Comparison of ENCODE assay signal across 31 cellular contexts in the genomic region with DNA sequence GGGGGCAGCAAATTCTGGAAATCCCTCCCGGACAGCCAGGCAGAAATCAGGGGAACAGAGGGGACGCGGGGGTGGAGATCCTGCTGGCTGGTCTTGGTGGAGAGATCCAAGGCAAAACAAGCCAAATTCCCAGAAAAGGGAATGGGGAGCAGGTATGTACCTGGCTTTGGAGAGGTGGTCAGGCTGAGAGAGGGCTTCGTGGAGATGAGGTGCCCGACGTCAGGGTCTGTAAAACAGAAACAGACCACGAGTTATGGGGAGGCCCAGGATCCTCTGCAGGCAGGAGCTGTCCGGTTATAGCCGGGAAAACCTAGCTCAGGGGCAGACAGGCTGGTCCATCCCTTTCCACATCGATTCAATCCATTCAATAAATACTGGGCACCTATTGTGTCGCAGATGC. TPM values are rescaled to one million over a fixed set of nuclear protein-coding genes. Genes with fewer than 3 reads are reported as not detected.
"Had no signal": no experiment of that assay in that cellular context is flagged by ENCODE, and none has a peak within 500 bp of the region (broad histone marks: within the 10 kb centered on the region; RNA-seq: fewer than 3 reads in every experiment).

No MANE protein-coding gene starts in this region.

- H3K36me3 ChIP-seq: gastrocnemius medialis, neutrophil, right lobe of liver, suprapubic skin, transverse colon, upper lobe of right lung, vagina had no signal

- H3K9me3 Mint-ChIP-seq: effector memory CD8-positive, alpha-beta T cell; memory B cell; nephron; stimulated activated naive CD8-positive, alpha-beta T cell treated with anti-CD3 and anti-CD28 coated beads, Interleukin-15, amount 100 ng/mL, for 72 hours had no signal

- H3K79me2 ChIP-seq: hepatocyte, parathyroid adenoma had no signal

- H3K4me3 Mint-ChIP-seq: effector memory CD8-positive, alpha-beta T cell; memory B cell; nephron; stimulated activated naive CD8-positive, alpha-beta T cell treated with anti-CD3 and anti-CD28 coated beads, Interleukin-15, amount 100 ng/mL, for 72 hours had no signal

- H3K27ac ChIP-seq: epithelial cell of prostate, gastrocnemius medialis, hepatocyte, neutrophil, parathyroid adenoma, right lobe of liver, suprapubic skin, transverse colon, upper lobe of right lung, vagina had no signal

- H3K4me1 ChIP-seq: gastrocnemius medialis, parathyroid adenoma, right lobe of liver, suprapubic skin, transverse colon, upper lobe of right lung had no signal

- H3K4me2 ChIP-seq: hepatocyte, smooth muscle cell had no signal

- H3K4me3 ChIP-seq: gastrocnemius medialis, hepatocyte, lung, right lobe of liver, smooth muscle cell, suprapubic skin, transverse colon, upper lobe of right lung, vagina had no signal

- H3K4me1 Mint-ChIP-seq: nephron had no signal

- H3K27me3 ChIP-seq: gastrocnemius medialis, hepatocyte, neutrophil, right lobe of liver, suprapubic skin, upper lobe of right lung, vagina had no signal

- H3K9me3 ChIP-seq: gastrocnemius medialis, neutrophil, right lobe of liver, suprapubic skin, transverse colon, upper lobe of right lung, vagina had no signal

- DNase-seq: cortex of kidney; effector memory CD8-positive, alpha-beta T cell; foreskin fibroblast; gastrocnemius medialis; kidney; right lobe of liver; stimulated activated CD4-positive, alpha-beta T cell treated with anti-CD3 and anti-CD28 coated beads, Interleukin-12 subunit alpha, Interleukin-12 subunit beta, amount 100 ng/mL, for 4 hours; stimulated activated CD4-positive, alpha-beta T cell treated with anti-CD3 and anti-CD28 coated beads, Interleukin-1b, Interleukin-23, amount 100 ng/mL, for 48 hours; stimulated activated CD4-positive, alpha-beta T cell treated with anti-CD3 and anti-CD28 coated beads, Interleukin-4, amount 100 ng/mL, for 1 hour; stimulated activated CD8-positive, alpha-beta memory T cell treated with anti-CD3 and anti-CD28 coated beads, Interleukin-4, amount 100 ng/mL, for 48 hours; stimulated activated naive CD4-positive, alpha-beta T cell; stimulated activated naive CD8-positive, alpha-beta T cell treated with anti-CD3 and anti-CD28 coated beads, Interleukin-15, amount 100 ng/mL, for 72 hours; transverse colon; upper lobe of right lung had no signal

- H3K27ac Mint-ChIP-seq: effector memory CD8-positive, alpha-beta T cell; memory B cell; nephron; progenitor cell of endocrine pancreas; stimulated activated naive CD8-positive, alpha-beta T cell treated with anti-CD3 and anti-CD28 coated beads, Interleukin-15, amount 100 ng/mL, for 72 hours had no signal

- ATAC-seq: effector memory CD8-positive, alpha-beta T cell; esophagus mucosa; gastrocnemius medialis; left lobe of liver; upper lobe of right lung had no signal

- H2AFZ ChIP-seq: hepatocyte, parathyroid adenoma had no signal

RNA-seq across cellular contexts. Expression of a gene that starts 4.4 kb away (rescaled TPM):
- total RNA-seq: dermis microvascular lymphatic vessel endothelial cell, esophagus mucosa, gastrocnemius medialis, glomerular endothelial cell, hepatocyte, left lobe of liver, lung, omental fat pad, progenitor cell of endocrine pancreas, right lobe of liver, smooth muscle cell, suprapubic skin, transverse colon, upper lobe of right lung, vagina had no signal
- polyA plus RNA-seq: hepatocyte, liver had no signal

RNA-seq across cellular contexts. Expression of a gene that starts 20.6 kb away (rescaled TPM):
- total RNA-seq: dermis microvascular lymphatic vessel endothelial cell, gastrocnemius medialis, glomerular endothelial cell, hepatocyte, kidney, left lobe of liver, liver, lung, omental fat pad, progenitor cell of endocrine pancreas, right lobe of liver, smooth muscle cell, transverse colon, upper lobe of right lung, vagina had no signal
- polyA plus RNA-seq: hepatocyte, liver, lung, smooth muscle cell had no signal
